Comparison of ENCODE assay signal across 1 cellular context in the genomic region with DNA sequence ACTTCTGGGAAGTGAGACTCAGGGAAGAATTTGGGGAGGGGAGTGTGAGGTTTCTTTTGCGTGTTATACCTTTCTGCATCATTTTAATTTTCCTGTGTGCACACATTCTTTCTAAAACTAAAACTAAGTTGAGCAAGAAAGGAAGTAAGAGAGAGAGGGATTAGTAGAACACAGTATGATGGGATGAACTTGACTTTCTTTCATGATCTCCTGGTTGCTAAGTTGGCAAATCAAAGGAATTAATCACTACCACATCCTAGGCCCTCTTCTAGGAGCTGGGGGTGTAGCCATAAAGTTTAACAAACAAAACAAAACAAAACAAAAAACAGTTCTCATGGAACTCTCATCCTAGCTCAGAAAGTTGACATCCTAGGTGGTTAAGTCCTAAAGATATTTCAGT.
TF ChIP-seq lines count a peak whose summit lies in the region.

No MANE protein-coding gene starts in this region.

TF ChIP-seq in GM12878, 131 proteins besides CTCF, POLR2A, EP300 and RAD21 (continued from another document):
- no peak for TF ChIP-seq ELK1 (IDR thresholded peaks at IDR 0.05; ENCODE audit: low read depth, low read length)
